23 cellular contexts compared by ENCODE assay signal in the genomic region with DNA sequence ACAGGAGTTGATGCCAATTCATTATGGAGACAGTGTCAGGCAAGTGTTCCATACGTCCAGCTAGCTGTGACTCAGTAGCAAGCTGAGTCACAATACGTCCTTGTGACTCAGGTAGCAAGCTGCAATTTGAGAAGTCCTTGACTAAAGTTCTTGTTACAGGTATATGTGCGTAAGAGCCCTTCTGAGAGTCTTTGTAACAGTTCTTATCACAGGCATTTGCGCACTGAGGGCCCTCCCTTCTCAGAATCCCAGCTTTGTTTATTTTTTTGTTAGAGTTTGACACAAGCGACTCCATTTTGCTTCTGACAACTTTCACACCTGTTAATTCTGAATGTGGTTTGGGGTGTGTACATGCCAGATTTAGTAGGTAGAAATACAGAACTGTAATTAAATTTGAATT. TPM values are rescaled to one million over a fixed set of nuclear protein-coding genes. Genes with fewer than 3 reads are reported as not detected.
A peak's percentile ranks its signal among the peaks of the same experiment; 100 is the strongest.
DNase-seq lines count a peak whose midpoint lies in the region; ATAC-seq and TF ChIP-seq lines count a peak whose summit lies in the region.
"Had no signal": no experiment of that assay in that cellular context is flagged by ENCODE, and none has a peak within 500 bp of the region (broad histone marks: within the 10 kb centered on the region; RNA-seq: fewer than 3 reads in every experiment).

No MANE protein-coding gene starts in this region.

- no peak overlapping the region for H3K27ac ChIP-seq in IMR-90 (ENCODE audit: insufficient read depth, low read length)
- H3K27ac ChIP-seq: esophagus muscularis mucosa, uterus, VCaP had no signal

- H3K14ac ChIP-seq in IMR-90 (replicated peaks; ENCODE audit: low read depth, low read length) = no peak overlapping the region

- POLR2A ChIA-PET in IMR-90 (lab: Charles Lee; ENCODE audit: unreplicated experiment) = no interaction called here
- POLR2A ChIA-PET in activated CD4-positive, alpha-beta memory T cell treated with anti-CD3 and anti-CD28 coated beads for 36 hours (lab: Charles Lee) = no interaction called here

- no peaks in the 10 kb centered on the region for H3K79me1 ChIP-seq in IMR-90 (ENCODE audit: low read depth in 1 of 2, low read length in 2 of 2)

- H2BK120ac ChIP-seq in IMR-90 (ENCODE audit: low read depth, low read length) = no peak overlapping the region

- H3K4me2 ChIP-seq in IMR-90 (ENCODE audit: low read depth, low read length) = no peak overlapping the region

- DNase-seq in Calu3 = peak; percentile 47
- DNase-seq in IMR-90 = peak; percentile 36
- peak; percentile 28 for DNase-seq in astrocyte of the hippocampus (ENCODE audit: low read depth, low spot score)
- DNase-seq in kidney tubule cell (ENCODE audit: low spot score) = peak; percentile 81
- no peak for DNase-seq in activated CD4-positive, alpha-beta memory T cell treated with anti-CD3 and anti-CD28 coated beads for 36 hours
- DNase-seq in stimulated activated CD4-positive, alpha-beta T cell treated with anti-CD3 and anti-CD28 coated beads, Interleukin-4, amount 100 ng/mL, for 24 hours = no peak
- DNase-seq in ACHN = no peak
- DNase-seq: activated CD8-positive, alpha-beta T cell treated with anti-CD3 and anti-CD28 coated beads, Interleukin-2, amount 10 ng/mL, durations not matched to agents 7 days and 5 days; activated T-cell treated with anti-CD3 and anti-CD28 coated beads, Interleukin-2, amount 50 U/mL, for 48 hours; CD4-positive, alpha-beta memory T cell; DND-41; immature natural killer cell; NCI-H1105; retina; RPMI8226; stomach; uterus had no signal

- no peaks in the 10 kb centered on the region for H3K27me3 Mint-ChIP-seq in Calu3 (ENCODE audit: unreplicated experiment)
- peaks cover 2% of the 10 kb centered on the region for H3K27me3 Mint-ChIP-seq in activated CD4-positive, alpha-beta memory T cell treated with anti-CD3 and anti-CD28 coated beads for 36 hours

- H4K20me1 ChIP-seq in IMR-90 (ENCODE audit: insufficient read depth, low read length) = no peaks in the 10 kb centered on the region

- no peaks in the 10 kb centered on the region for H3K36me3 ChIP-seq in IMR-90 (ENCODE audit: control insufficient read depth, insufficient read depth, low read length)
- H3K36me3 ChIP-seq: esophagus muscularis mucosa, stomach, uterus had no signal

- no peak overlapping the region for H4K8ac ChIP-seq in IMR-90 (ENCODE audit: low read depth in 2 of 2, low read length in 2 of 2)

- H3K36me3 Mint-ChIP-seq in Calu3 (ENCODE audit: insufficient read depth, unreplicated experiment) = no peaks in the 10 kb centered on the region
- H3K36me3 Mint-ChIP-seq in activated CD4-positive, alpha-beta memory T cell treated with anti-CD3 and anti-CD28 coated beads for 36 hours = no peaks in the 10 kb centered on the region
- H3K36me3 Mint-ChIP-seq: activated naive CD8-positive, alpha-beta T cell; CD4-positive, alpha-beta memory T cell had no signal

- TF ChIP-seq RAD21 in IMR-90 (IDR thresholded peaks at IDR 0.05; ENCODE audit: low read length) = no peak

- H3K9me3 ChIP-seq in IMR-90 (ENCODE audit: control insufficient read depth, insufficient read depth, low read length) = no peaks in the 10 kb centered on the region
- H3K9me3 ChIP-seq: stomach, uterus had no signal

- H2AK9ac ChIP-seq in IMR-90 (replicated peaks; ENCODE audit: low read depth, low read length, poor library complexity) = no peak overlapping the region

- CTCF ChIA-PET in Calu3 (lab: Charles Lee) = interaction anchor here (0.6 to 0.9 kb wide), 4 partner anchors 19 to 584 kb away, joined by 3 to 9 read pairs (median 4); no protein-coding TSS in a partner anchor
- CTCF ChIA-PET in IMR-90 (lab: Yijun Ruan, JAX) = no interaction called here
- CTCF ChIA-PET in activated CD4-positive, alpha-beta memory T cell treated with anti-CD3 and anti-CD28 coated beads for 36 hours (lab: Charles Lee) = interaction anchor here (0.7 kb wide), 1 partner anchor 75 kb away, joined by 4 read pairs; no protein-coding TSS in a partner anchor

- no peak overlapping the region for H3K4ac ChIP-seq in IMR-90 (ENCODE audit: low read depth, low read length)

- no peak overlapping the region for H3K4me3 ChIP-seq in IMR-90 (ENCODE audit: insufficient read depth, low read depth, low read length)
- H3K4me3 ChIP-seq: esophagus muscularis mucosa, stomach, uterus had no signal

- H2AK5ac ChIP-seq in IMR-90 (ENCODE audit: low read depth, low read length) = no peak overlapping the region

- no peak overlapping the region for H3K4me3 Mint-ChIP-seq in Calu3 (ENCODE audit: low read depth, unreplicated experiment)
- no peak overlapping the region for H3K4me3 Mint-ChIP-seq in activated CD4-positive, alpha-beta memory T cell treated with anti-CD3 and anti-CD28 coated beads for 36 hours
- H3K4me3 Mint-ChIP-seq: activated CD8-positive, alpha-beta T cell treated with anti-CD3 and anti-CD28 coated beads, Interleukin-2, amount 10 ng/mL, durations not matched to agents 7 days and 5 days; activated naive CD8-positive, alpha-beta T cell; CD4-positive, alpha-beta memory T cell; immature natural killer cell; neural crest cell had no signal

- H2BK20ac ChIP-seq in IMR-90 (ENCODE audit: low read depth, low read length) = no peak overlapping the region

- ATAC-seq in IMR-90 (ENCODE audit: low read depth) = no peak
- no peak for ATAC-seq in GM19023 (IDR thresholded peaks at IDR 0.05; ENCODE audit: unreplicated experiment)
- ATAC-seq: activated CD8-positive, alpha-beta T cell treated with anti-CD3 and anti-CD28 coated beads, Interleukin-2, amount 10 ng/mL, durations not matched to agents 7 days and 5 days had no signal

- H2BK5ac ChIP-seq in IMR-90 (ENCODE audit: low read depth, low read length, poor library complexity, severe bottlenecking) = no peak overlapping the region

- no peak overlapping the region for H2AFZ ChIP-seq in IMR-90 (replicated peaks; ENCODE audit: low read length, poor library complexity)

- H3K9ac ChIP-seq in IMR-90 (ENCODE audit: low read depth, low read length) = no peak overlapping the region

- intact Hi-C loops in Calu3 (cut with micrococcal nuclease; ENCODE audit: unreplicated experiment) (no loop called here), IMR-90 (cut with micrococcal nuclease) (no loop called here)
- intact Hi-C loops in activated CD4-positive, alpha-beta memory T cell treated with anti-CD3 and anti-CD28 coated beads for 36 hours (cut with micrococcal nuclease) = no loop called here

- H3K4me1 Mint-ChIP-seq in Calu3 (ENCODE audit: low read depth, unreplicated experiment) = peaks cover 23% of the 10 kb centered on the region
- H3K4me1 Mint-ChIP-seq in activated CD4-positive, alpha-beta memory T cell treated with anti-CD3 and anti-CD28 coated beads for 36 hours (ENCODE audit: low read depth) = no peaks in the 10 kb centered on the region
- H3K4me1 Mint-ChIP-seq: CD4-positive, alpha-beta memory T cell; immature natural killer cell; neural crest cell had no signal

- no peak overlapping the region for H3K18ac ChIP-seq in IMR-90 (ENCODE audit: low read depth, low read length)

- WGBS in IMR-90 (ENCODE audit: extremely low coverage in 2 of 2, insufficient read length in 1 of 2), 2 experiments = no CpG with 5 or more reads among the region's 5 CpGs

- H3K4me1 ChIP-seq in IMR-90 (ENCODE audit: control insufficient read depth, insufficient read depth, low read length) = no peaks in the 10 kb centered on the region
- H3K4me1 ChIP-seq: esophagus muscularis mucosa, stomach, uterus had no signal

- H3K23ac ChIP-seq in IMR-90 (ENCODE audit: low read depth, low read length) = no peak overlapping the region

- no peak overlapping the region for H3K56ac ChIP-seq in IMR-90 (ENCODE audit: extremely low read depth, insufficient read depth, low read length)

- no peak overlapping the region for H4K91ac ChIP-seq in IMR-90 (ENCODE audit: insufficient read depth, low read depth, low read length)

- no peaks in the 10 kb centered on the region for H3K9me3 Mint-ChIP-seq in Calu3 (ENCODE audit: low read depth, unreplicated experiment)
- no peaks in the 10 kb centered on the region for H3K9me3 Mint-ChIP-seq in activated CD4-positive, alpha-beta memory T cell treated with anti-CD3 and anti-CD28 coated beads for 36 hours
- H3K9me3 Mint-ChIP-seq: neural crest cell had no signal

- TF ChIP-seq CTCF in Calu3 (IDR thresholded peaks at IDR 0.05; ENCODE audit: unreplicated experiment) (no peak), IMR-90 (conservative IDR thresholded peaks at IDR 0.05; ENCODE audit: low read depth, low read length) (no peak)

- no peaks in the 10 kb centered on the region for H3K27me3 ChIP-seq in IMR-90 (ENCODE audit: control insufficient read depth, insufficient read depth, low read length)
- H3K27me3 ChIP-seq: esophagus muscularis mucosa, stomach, uterus had no signal

- no peak overlapping the region for H2BK15ac ChIP-seq in IMR-90 (ENCODE audit: low read depth, low read length)

- no TSS peak for BruUV-seq in Calu3 (replicated peaks; lab: Mats Ljungman, UMichigan)
- no TSS peak for BruUV-seq in IMR-90 (replicated peaks; lab: Mats Ljungman, UMichigan)

- H3K9me1 ChIP-seq in IMR-90 (ENCODE audit: insufficient read depth, low read length) = no peaks in the 10 kb centered on the region

- peak overlapping the region; percentile 91 for H3K27ac Mint-ChIP-seq in Calu3 (ENCODE audit: unreplicated experiment)
- no peak overlapping the region for H3K27ac Mint-ChIP-seq in activated CD4-positive, alpha-beta memory T cell treated with anti-CD3 and anti-CD28 coated beads for 36 hours
- H3K27ac Mint-ChIP-seq: activated CD8-positive, alpha-beta T cell treated with anti-CD3 and anti-CD28 coated beads, Interleukin-2, amount 10 ng/mL, durations not matched to agents 7 days and 5 days; activated naive CD8-positive, alpha-beta T cell; CD4-positive, alpha-beta memory T cell; immature natural killer cell had no signal

- in situ Hi-C loops in IMR-90 (cut with MboI; ENCODE audit: low sequenced_read_pairs) = no loop called here
- in situ Hi-C loops in ACHN (cut with HindIII; ENCODE audit: low pct_ligation_motif_present, low pct_unique_long_range_greater_than_20kb, low sequenced_read_pairs) = no loop called here

- H4K5ac ChIP-seq in IMR-90 (ENCODE audit: low read depth, low read length) = no peak overlapping the region

- TF ChIP-seq POLR2A in IMR-90 (IDR thresholded peaks at IDR 0.05; ENCODE audit: low read depth, low read length) = no peak

- dilution Hi-C loops in IMR-90 (cut with HindIII; ENCODE audit: low sequenced_read_pairs, unreplicated experiment) = no loop called here

TF ChIP-seq in IMR-90, 13 proteins besides CTCF, POLR2A, EP300 and RAD21 (continues in another document):
- TF ChIP-seq FOS (IDR thresholded peaks at IDR 0.05; ENCODE audit: low read depth, low read length) = no peak
- TF ChIP-seq NFE2L2 (IDR thresholded peaks at IDR 0.05; ENCODE audit: low read depth, low read length) = no peak
- no peak for TF ChIP-seq RCOR1 (IDR thresholded peaks at IDR 0.05; ENCODE audit: insufficient replicate concordance, low read length)
- no peak for TF ChIP-seq MAZ (IDR thresholded peaks at IDR 0.05; ENCODE audit: borderline replicate concordance, low read depth, low read length)
- TF ChIP-seq CEBPB (IDR thresholded peaks at IDR 0.05; ENCODE audit: low read depth, low read length) = no peak

RNA-seq across cellular contexts. Expression of a gene that starts 20.1 kb away (rescaled TPM):
- total RNA-seq in Calu3 (2022) (not detected in 2 replicates), IMR-90 (2012; rRNA removed) (not detected in 2 replicates)
- polyA plus RNA-seq in IMR-90 (2012; rRNA removed) = not detected in 2 replicates
- not detected in 2 replicates for polyA plus RNA-seq in IMR-90 (2012; cell fraction: cytosol; rRNA removed)
- polyA plus RNA-seq in IMR-90 (2012; cell fraction: nucleus; rRNA removed; ENCODE audit: low replicate concordance) = not detected in 2 replicates
- not detected for total RNA-seq in activated CD4-positive, alpha-beta memory T cell treated with anti-CD3 and anti-CD28 coated beads for 36 hours
- total RNA-seq: activated CD8-positive, alpha-beta T cell treated with anti-CD3 and anti-CD28 coated beads, Interleukin-2, amount 10 ng/mL, durations not matched to agents 7 days and 5 days; CD4-positive, alpha-beta memory T cell; dermis microvascular lymphatic vessel endothelial cell; esophagus muscularis mucosa; neural crest cell; stomach; uterus had no signal
- polyA plus RNA-seq: CD4-positive, alpha-beta memory T cell; immature natural killer cell; stomach had no signal

Comparison
In these comparisons a context has a peak if more than half of its experiments do, and no peak if none do; other contexts are left out.
1. DNase-seq: peak in Calu3 (single experiment), IMR-90 (single experiment), astrocyte of the hippocampus (single experiment) and kidney tubule cell (single experiment); none in activated CD4-positive, alpha-beta memory T cell treated with anti-CD3 and anti-CD28 coated beads for 36 hours (single experiment), stimulated activated CD4-positive, alpha-beta T cell treated with anti-CD3 and anti-CD28 coated beads, Interleukin-4, amount 100 ng/mL, for 24 hours (single experiment) and ACHN (single experiment).